ENCODE assay signal across 8 cellular contexts in genomic region chr1:187264995-187265602, GRCh38.
DNase-seq lines count a peak whose midpoint lies in the region; ATAC-seq and TF ChIP-seq lines count a peak whose summit lies in the region.

No MANE protein-coding gene starts in this region.

- no peaks in the 10 kb centered on the region for H3K36me3 ChIP-seq in SK-N-MC (ENCODE audit: insufficient read depth, low read length)

- H3K4me3 ChIP-seq in GM12875 (ENCODE audit: low read depth, low read length) (no peak overlapping the region), SK-N-MC (no peak overlapping the region)

- no peaks in the 10 kb centered on the region for H3K9me3 ChIP-seq in SK-N-MC (ENCODE audit: low read depth, low read length)

- ATAC-seq in GM19455 (IDR thresholded peaks at IDR 0.05; ENCODE audit: unreplicated experiment) = no peak
- ATAC-seq in HG03460 (IDR thresholded peaks at IDR 0.05; ENCODE audit: unreplicated experiment) = no peak

- TF ChIP-seq CTCF in GM12875 (IDR thresholded peaks at IDR 0.05; ENCODE audit: borderline replicate concordance, insufficient read depth, low read depth, low read length) = peak; percentile 8; the same call in 1 of the 2 replicates

- no peak overlapping the region for H3K9ac ChIP-seq in SK-N-MC (ENCODE audit: insufficient read length)

- DNase-seq in NCI-H128 (lab: John Stamatoyannopoulos, UW; ENCODE audit: unreplicated experiment) (peak; percentile 20), SK-N-MC (ENCODE audit: low read depth, low spot score) (peak; percentile 37), foreskin melanocyte (peak; percentile 34)
- DNase-seq in activated T-cell treated with anti-CD3 and anti-CD28 coated beads, Interleukin-2, amount 50 U/mL, for 48 hours = no peak
- DNase-seq in activated effector memory CD4-positive, alpha-beta T cell treated with Interleukin-2 at 50 U/mL for 16 hours = no peak

- no peak overlapping the region for H3K27ac ChIP-seq in SK-N-MC

Comparison
In these comparisons a context has a peak if more than half of its experiments do, and no peak if none do; other contexts are left out.
1. DNase-seq: peak in NCI-H128 (single experiment), SK-N-MC (single experiment) and foreskin melanocyte (single experiment); none in activated T-cell treated with anti-CD3 and anti-CD28 coated beads, Interleukin-2, amount 50 U/mL, for 48 hours (0 of 2) and activated effector memory CD4-positive, alpha-beta T cell treated with Interleukin-2 at 50 U/mL for 16 hours (single experiment).